In genomic region chr7:21427861-21428641, GRCh38 we compare ENCODE assay signal across 8 cellular contexts. TPM values are rescaled to one million over a fixed set of nuclear protein-coding genes. Genes with fewer than 3 reads are reported as not detected.
A peak's percentile ranks its signal among the peaks of the same experiment; 100 is the strongest.
DNase-seq lines count a peak whose midpoint lies in the region; ATAC-seq and TF ChIP-seq lines count a peak whose summit lies in the region.

TSS of gene SP4 (plus strand) at chr7:21428083. CDS start at chr7:21428252, 169 bp downstream.

- POLR2A ChIA-PET in T-cell (lab: Charles Lee) = interaction anchor here (0.6 to 1.9 kb wide), 5 partner anchors 16 to 1677 kb away, joined by 3 to 9 read pairs (median 3); partner anchors contain the start of gene KLHL7 (in 1 of the 2)

- peak; percentile 7 for TF ChIP-seq CTCF in GM13976 (IDR thresholded peaks at IDR 0.05; ENCODE audit: borderline replicate concordance, control extremely low read depth, extremely low read depth, insufficient read depth, missing control alignments)
- TF ChIP-seq CTCF in heart left ventricle (IDR thresholded peaks at IDR 0.05) = peak in 1 of 12 donors; percentile 43
- peak; percentile 2 for TF ChIP-seq CTCF in type B pancreatic cell (conservative IDR thresholded peaks at IDR 0.05)

- H3K9me3 Mint-ChIP-seq in T-cell (no peaks in the 10 kb centered on the region), type B pancreatic cell (no peaks in the 10 kb centered on the region)

- peaks cover 0 to 7% (median 0%) of the 10 kb centered on the region in 9 donors for H3K36me3 ChIP-seq in heart left ventricle

- H3K4me1 ChIP-seq in heart left ventricle = peaks cover 0 to 52% (median 36%) of the 10 kb centered on the region in 12 donors

- intact Hi-C loops in heart left ventricle (cut with DNase I) = loop anchor here in 3 of 10 donors (5.0 to 10.0 kb wide), 3 partner anchors 653 to 657 kb away; no protein-coding TSS in a partner anchor

- WGBS in adipose tissue, 3 donors = 0 to 1% (median 1%) methylated on average over 40 to 62 of the region's 63 CpGs
- 1% methylated on average over 15 to 63 of the region's 63 CpGs for WGBS in heart left ventricle, 4 donors

- in situ Hi-C loops in GM13976 (cut with MboI; ENCODE audit: low sequenced_read_pairs, unreplicated experiment) = no loop called here

- H3K4me3 Mint-ChIP-seq in T-cell = peak within 1 kb of the TSS; percentile 97 to 100 (median 99)
- H3K4me3 Mint-ChIP-seq in type B pancreatic cell = peak within 1 kb of the TSS; percentile 98

- peak within 1 kb of the TSS; percentile 42 to 98 (median 88) for H3K4me3 ChIP-seq in heart left ventricle

- ATAC-seq in HG02870 (IDR thresholded peaks at IDR 0.05; ENCODE audit: unreplicated experiment) = peak; percentile 63
- peak; percentile 75 to 80 (median 77) for ATAC-seq in T-cell (replicated peaks in 1 of 4)
- peak; percentile 84 to 91 (median 90) for ATAC-seq in heart left ventricle

- CTCF ChIA-PET in T-cell (lab: Charles Lee) = interaction anchor here in 1 of 2 donors (0.6 to 1.2 kb wide), 3 partner anchors 85 to 174 kb away, joined by 3 read pairs; no protein-coding TSS in a partner anchor

- H3K9me3 ChIP-seq in heart left ventricle = no peaks in the 10 kb centered on the region

- no peaks in the 10 kb centered on the region for H3K27me3 ChIP-seq in heart left ventricle

- peaks cover 21% of the 10 kb centered on the region for H3K36me3 Mint-ChIP-seq in T-cell
- H3K36me3 Mint-ChIP-seq in type B pancreatic cell = no peaks in the 10 kb centered on the region

- H3K27ac ChIP-seq in adipose tissue (ENCODE audit: low read depth, low read length) (peak within 1 kb of the TSS; percentile 78), heart left ventricle (peak within 1 kb of the TSS; percentile 60 to 99 (median 94))

- peak; percentile 96 for DNase-seq in GM13976 (ENCODE audit: low spot score)
- DNase-seq in NCI-H146 (lab: John Stamatoyannopoulos, UW) = peak; percentile 97
- DNase-seq in T-cell = peak; percentile 91 to 98 (median 95)
- DNase-seq in heart left ventricle = peak; percentile 96 to 98 (median 97)
- peak; percentile 93 for DNase-seq in pons (ENCODE audit: low spot score)
- DNase-seq in type B pancreatic cell (ENCODE audit: extremely low spot score, unreplicated experiment) = peak; percentile 99

- TF ChIP-seq POLR2A in heart left ventricle (IDR thresholded peaks at IDR 0.05) = peak in 1 of 2 donors; percentile 15

- peak within 1 kb of the TSS; percentile 99 for H3K27ac Mint-ChIP-seq in T-cell
- H3K27ac Mint-ChIP-seq in type B pancreatic cell = peak within 1 kb of the TSS; percentile 99

- H3K27me3 Mint-ChIP-seq in T-cell = no peaks in the 10 kb centered on the region
- peaks cover 4% of the 10 kb centered on the region for H3K27me3 Mint-ChIP-seq in type B pancreatic cell

- peaks cover 53 to 57% (median 56%) of the 10 kb centered on the region in 3 donors for H3K4me1 Mint-ChIP-seq in T-cell
- H3K4me1 Mint-ChIP-seq in type B pancreatic cell (ENCODE audit: unreplicated experiment) = peaks cover 32% of the 10 kb centered on the region

RNA-seq across cellular contexts. Expression of gene SP4, which starts in this region (rescaled TPM):
- total RNA-seq in T-cell (10 to 100 TPM; 29.8 to 48.2 (median 35.4) TPM), heart left ventricle (1 to 10 TPM; 5.4 to 8.9 (median 5.9) TPM), type B pancreatic cell (ENCODE audit: low replicate concordance) (5.9 and 12.4 TPM in 2 replicates)
- polyA plus RNA-seq in adipose tissue (1 to 10 TPM; 1.0 to 2.0 (median 1.3) TPM), heart left ventricle (1 to 10 TPM; 1.5 to 3.1 TPM)

Comparison
In these comparisons a context has a peak if more than half of its experiments do, and no peak if none do; other contexts are left out.
1. Peak in every context shown above with its lines: DNase-seq, ATAC-seq, H3K4me3 ChIP-seq and H3K27ac ChIP-seq.